In genomic region chr6:100455230-100456124, GRCh38 we compare ENCODE assay signal across 14 cellular contexts. TPM values are rescaled to one million over a fixed set of nuclear protein-coding genes. Genes with fewer than 3 reads are reported as not detected.
DNase-seq lines count a peak whose midpoint lies in the region; TF ChIP-seq lines count a peak whose summit lies in the region.
"Had no signal": no experiment of that assay in that cellular context is flagged by ENCODE, and none has a peak within 500 bp of the region (broad histone marks: within the 10 kb centered on the region; RNA-seq: fewer than 3 reads in every experiment).

No MANE protein-coding gene starts in this region.

- peak overlapping the region; percentile 71 to 96 for H3K4me3 ChIP-seq in foreskin fibroblast (ENCODE audit: low read depth in 1 of 2, low read length in 2 of 2)
- H3K4me3 ChIP-seq: adrenal gland had no signal

- DNase-seq in activated CD4-positive, alpha-beta T cell treated with anti-CD3 and anti-CD28 coated beads for 48 hours = peak; percentile 8
- DNase-seq in activated CD4-positive, alpha-beta T cell treated with anti-CD3 and anti-CD28 coated beads, Interleukin-2, amount 50 U/mL, for 1 hour = no peak
- DNase-seq in HK-2 (ENCODE audit: unreplicated experiment) (peak; percentile 74), foreskin fibroblast (peak in 1 of 2 donors; percentile 71), renal cortical epithelial cell (ENCODE audit: low read depth) (peak; percentile 94), NK-92 (lab: John Stamatoyannopoulos, UW; ENCODE audit: unreplicated experiment) (no peak), midbrain (lab: John Stamatoyannopoulos, UW) (no peak), NCI-H2227 (lab: John Stamatoyannopoulos, UW; ENCODE audit: unreplicated experiment) (no peak)
- DNase-seq: activated CD4-positive, CD25-positive, alpha-beta regulatory T cell treated with anti-CD3 and anti-CD28 coated beads, Interleukin-2, amount 50 U/mL, for 72 hours; adrenal gland; effector memory CD8-positive, alpha-beta T cell; IMR-90; stimulated activated CD4-positive, alpha-beta T cell treated with anti-CD3 and anti-CD28 coated beads, Interleukin-4, amount 100 ng/mL, for 4 hours had no signal

- no peak for TF ChIP-seq CTCF in foreskin fibroblast (IDR thresholded peaks at IDR 0.05; ENCODE audit: low read depth, low read length)

RNA-seq across cellular contexts. Expression of gene SIM1, which starts 9.2 kb away (rescaled TPM):
- total RNA-seq in renal cortical epithelial cell = 5.6 and 30.8 TPM in 2 replicates
- total RNA-seq: adrenal gland, IMR-90, temporal lobe had no signal

Comparison
In these comparisons a context has a peak if more than half of its experiments do, and no peak if none do; other contexts are left out.
1. DNase-seq: peak in activated CD4-positive, alpha-beta T cell treated with anti-CD3 and anti-CD28 coated beads for 48 hours (single experiment), HK-2 (single experiment) and renal cortical epithelial cell (single experiment); none in activated CD4-positive, alpha-beta T cell treated with anti-CD3 and anti-CD28 coated beads, Interleukin-2, amount 50 U/mL, for 1 hour (single experiment), NK-92 (single experiment), midbrain (single experiment) and NCI-H2227 (single experiment).